8 cellular contexts compared by ENCODE assay signal in genomic region chr10:114304566-114305421, GRCh38.
DNase-seq lines count a peak whose midpoint lies in the region; ATAC-seq and TF ChIP-seq lines count a peak whose summit lies in the region.

No MANE protein-coding gene starts in this region.

- POLR2A ChIA-PET in Caco-2 (lab: Charles Lee), result interaction anchor here (0.6 kb wide), 1 partner anchor 99 kb away, joined by 3 read pairs; no protein-coding TSS in a partner anchor

- H3K9me3 ChIP-seq in Caco-2, result no peaks in the 10 kb centered on the region
- H3K9me3 ChIP-seq in HUES48 (ENCODE audit: control insufficient read depth, insufficient read depth, low read length), result no peaks in the 10 kb centered on the region

- BruUV-seq in Caco-2 (replicated peaks; lab: Mats Ljungman, UMichigan), result no TSS peak

- H3K27me3 ChIP-seq in Caco-2 (replicated peaks; ENCODE audit: control insufficient read depth, insufficient read depth, low read length) (no peaks in the 10 kb centered on the region), HUES48 (ENCODE audit: control insufficient read depth, insufficient read depth, low read length) (no peaks in the 10 kb centered on the region)

- no peak overlapping the region for H3K9ac ChIP-seq in HUES48 (ENCODE audit: low read depth, low read length)

- intact Hi-C loops in Caco-2 (cut with micrococcal nuclease; ENCODE audit: unreplicated experiment), result loop anchor here (1.0 to 10.0 kb wide), 8 partner anchors 45 to 820 kb away; no protein-coding TSS in a partner anchor

- H3K36me3 ChIP-seq in Caco-2 (ENCODE audit: control insufficient read depth, insufficient read depth, low read length), result no peaks in the 10 kb centered on the region
- H3K36me3 ChIP-seq in HUES48 (ENCODE audit: control insufficient read depth, insufficient read depth, low read length), result no peaks in the 10 kb centered on the region

- peak; percentile 73 to 76 for DNase-seq in Caco-2
- DNase-seq in SW480 (ENCODE audit: low spot score), result peak; percentile 25
- peak; percentile 34 to 54 (median 45) for DNase-seq in immature natural killer cell
- DNase-seq in stimulated activated CD4-positive, alpha-beta T cell treated with anti-CD3 and anti-CD28 coated beads, Interleukin-1b, Interleukin-23, amount 100 ng/mL, for 48 hours, result peak; percentile 57
- DNase-seq in kidney tubule cell (ENCODE audit: low spot score), result no peak

- H3K27ac ChIP-seq in HUES48 (ENCODE audit: low read depth, low read length) (no peak overlapping the region), angular gyrus (ENCODE audit: low read depth, low read length) (peak overlapping the region; percentile 87)

- H3K4me3 Mint-ChIP-seq in Caco-2 (ENCODE audit: unreplicated experiment) (peak overlapping the region; percentile 68), immature natural killer cell (peak overlapping the region; percentile 86 to 95 (median 90))

- H3K4me3 ChIP-seq in Caco-2 (ENCODE audit: low read depth, low read length), result peak overlapping the region; percentile 46
- peak overlapping the region; percentile 74 for H3K4me3 ChIP-seq in HUES48 (ENCODE audit: low read depth, low read length)

- peak; percentile 61 to 93 for TF ChIP-seq CTCF in Caco-2 (IDR thresholded peaks at IDR 0.05; ENCODE audit: insufficient read depth in 1 of 2, low read depth in 1 of 2, low read length in 1 of 2, severe bottlenecking in 1 of 2, unreplicated experiment in 1 of 2)

- no peaks in the 10 kb centered on the region for H3K27me3 Mint-ChIP-seq in Caco-2 (ENCODE audit: insufficient read depth, unreplicated experiment)
- peaks cover 2 to 4% (median 4%) of the 10 kb centered on the region in 3 donors for H3K27me3 Mint-ChIP-seq in immature natural killer cell (ENCODE audit: low read depth in 3 of 3)

- CTCF ChIA-PET in Caco-2 (lab: Charles Lee), result interaction anchor here (0.5 to 2.5 kb wide), 32 partner anchors 13 to 625 kb away, joined by 3 to 47 read pairs (median 5); partner anchors contain the start of genes AFAP1L2, CASP7 and FHIP2A

- peaks cover 4% of the 10 kb centered on the region; the same call in 1 of the 2 replicates for H3K4me1 ChIP-seq in Caco-2
- peaks cover 4% of the 10 kb centered on the region; the same call in 1 of the 2 replicates for H3K4me1 ChIP-seq in HUES48 (ENCODE audit: control insufficient read depth, insufficient read depth, low read length)

- no peak overlapping the region for H3K27ac Mint-ChIP-seq in Caco-2 (ENCODE audit: unreplicated experiment)
- peak overlapping the region; percentile 20 to 65 (median 54) for H3K27ac Mint-ChIP-seq in immature natural killer cell

- H3K36me3 Mint-ChIP-seq in Caco-2 (ENCODE audit: insufficient read depth, unreplicated experiment), result no peaks in the 10 kb centered on the region
- peaks cover 0 to 3% (median 0%) of the 10 kb centered on the region in 3 donors for H3K36me3 Mint-ChIP-seq in immature natural killer cell

- H3K4me1 Mint-ChIP-seq in Caco-2 (ENCODE audit: low read depth, unreplicated experiment) (peaks cover 10% of the 10 kb centered on the region), immature natural killer cell (peaks cover 9 to 12% of the 10 kb centered on the region in 2 donors)

- peak; percentile 71 for ATAC-seq in GM19467 (IDR thresholded peaks at IDR 0.05; ENCODE audit: unreplicated experiment)

- no peaks in the 10 kb centered on the region for H3K9me3 Mint-ChIP-seq in Caco-2 (ENCODE audit: unreplicated experiment)
- no peaks in the 10 kb centered on the region for H3K9me3 Mint-ChIP-seq in immature natural killer cell
